Comparison of ENCODE assay signal across 1 cellular context in the genomic region with DNA sequence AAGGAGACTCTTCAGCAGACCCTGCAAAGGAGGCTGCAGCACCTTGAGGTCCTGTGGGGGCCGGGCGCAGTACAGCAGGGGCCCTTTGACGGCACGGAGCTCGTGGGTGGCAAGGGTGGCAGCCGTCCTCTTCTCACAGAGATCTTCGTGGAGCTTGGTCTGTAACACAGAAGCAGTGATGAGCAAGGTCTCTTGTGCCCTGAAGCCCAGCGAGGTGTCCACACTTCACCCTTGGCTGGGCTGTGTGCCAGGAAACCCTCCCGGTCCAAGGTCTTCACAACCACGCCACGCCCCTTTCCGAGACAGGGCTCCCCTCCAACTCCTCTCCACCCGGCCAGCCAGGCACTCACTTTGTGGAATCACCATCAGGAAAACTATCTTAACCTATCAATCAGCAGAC.
TF ChIP-seq lines count a peak whose summit lies in the region.

No MANE protein-coding gene starts in this region.

TF ChIP-seq in HepG2, 621 proteins besides CTCF, POLR2A, EP300 and RAD21 (continued from another document):
- TF ChIP-seq, protein P1, sequence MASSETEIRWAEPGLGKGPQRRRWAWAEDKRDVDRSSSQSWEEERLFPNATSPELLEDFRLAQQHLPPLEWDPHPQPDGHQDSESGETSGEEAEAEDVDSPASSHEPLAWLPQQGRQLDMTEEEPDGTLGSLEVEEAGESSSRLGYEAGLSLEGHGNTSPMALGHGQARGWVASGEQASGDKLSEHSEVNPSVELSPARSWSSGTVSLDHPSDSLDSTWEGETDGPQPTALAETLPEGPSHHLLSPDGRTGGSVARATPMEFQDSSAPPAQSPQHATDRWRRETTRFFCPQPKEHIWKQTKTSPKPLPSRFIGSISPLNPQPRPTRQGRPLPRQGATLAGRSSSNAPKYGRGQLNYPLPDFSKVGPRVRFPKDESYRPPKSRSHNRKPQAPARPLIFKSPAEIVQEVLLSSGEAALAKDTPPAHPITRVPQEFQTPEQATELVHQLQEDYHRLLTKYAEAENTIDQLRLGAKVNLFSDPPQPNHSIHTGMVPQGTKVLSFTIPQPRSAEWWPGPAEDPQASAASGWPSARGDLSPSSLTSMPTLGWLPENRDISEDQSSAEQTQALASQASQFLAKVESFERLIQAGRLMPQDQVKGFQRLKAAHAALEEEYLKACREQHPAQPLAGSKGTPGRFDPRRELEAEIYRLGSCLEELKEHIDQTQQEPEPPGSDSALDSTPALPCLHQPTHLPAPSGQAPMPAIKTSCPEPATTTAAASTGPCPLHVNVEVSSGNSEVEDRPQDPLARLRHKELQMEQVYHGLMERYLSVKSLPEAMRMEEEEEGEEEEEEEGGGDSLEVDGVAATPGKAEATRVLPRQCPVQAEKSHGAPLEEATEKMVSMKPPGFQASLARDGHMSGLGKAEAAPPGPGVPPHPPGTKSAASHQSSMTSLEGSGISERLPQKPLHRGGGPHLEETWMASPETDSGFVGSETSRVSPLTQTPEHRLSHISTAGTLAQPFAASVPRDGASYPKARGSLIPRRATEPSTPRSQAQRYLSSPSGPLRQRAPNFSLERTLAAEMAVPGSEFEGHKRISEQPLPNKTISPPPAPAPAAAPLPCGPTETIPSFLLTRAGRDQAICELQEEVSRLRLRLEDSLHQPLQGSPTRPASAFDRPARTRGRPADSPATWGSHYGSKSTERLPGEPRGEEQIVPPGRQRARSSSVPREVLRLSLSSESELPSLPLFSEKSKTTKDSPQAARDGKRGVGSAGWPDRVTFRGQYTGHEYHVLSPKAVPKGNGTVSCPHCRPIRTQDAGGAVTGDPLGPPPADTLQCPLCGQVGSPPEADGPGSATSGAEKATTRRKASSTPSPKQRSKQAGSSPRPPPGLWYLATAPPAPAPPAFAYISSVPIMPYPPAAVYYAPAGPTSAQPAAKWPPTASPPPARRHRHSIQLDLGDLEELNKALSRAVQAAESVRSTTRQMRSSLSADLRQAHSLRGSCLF (CRISPR knock-in tag; IDR thresholded peaks at IDR 0.05; ENCODE audit: borderline replicate concordance) = no peak
- TF ChIP-seq HOXA3 (CRISPR knock-in tag; IDR thresholded peaks at IDR 0.05) (peak; percentile 23; the same call in 1 of the 2 replicates), KLF9 (CRISPR knock-in tag; IDR thresholded peaks at IDR 0.05; ENCODE audit: low read depth) (0 out of 2 replicates have a peak, but pooled peaks have one; percentile 40), GABPB1 (CRISPR knock-in tag; IDR thresholded peaks at IDR 0.05) (peak; percentile 42), ZBTB7B (CRISPR knock-in tag; IDR thresholded peaks at IDR 0.05) (peak; percentile 32; the same call in 1 of the 2 replicates), AGO2 (optimal IDR thresholded peaks at IDR 0.05; ENCODE audit: low read depth, low read length) (peak; percentile 81), FOXK1 (CRISPR knock-in tag; IDR thresholded peaks at IDR 0.05; ENCODE audit: borderline replicate concordance, low read depth) (0 out of 2 replicates have a peak, but pooled peaks have one; percentile 16), PAXIP1 (CRISPR knock-in tag; conservative IDR thresholded peaks at IDR 0.05) (peak; percentile 60; the same call in 1 of the 2 replicates), ERF (CRISPR knock-in tag; IDR thresholded peaks at IDR 0.05) (no peak), ZNF574 (CRISPR knock-in tag; IDR thresholded peaks at IDR 0.05) (peak; percentile 33; the same call in 1 of the 2 replicates), RBM22 (optimal IDR thresholded peaks at IDR 0.05; ENCODE audit: low read length) (peak; percentile 29), NFIC (IDR thresholded peaks at IDR 0.05; ENCODE audit: low read length) (0 out of 2 replicates have a peak, but pooled peaks have one; percentile 24), SP5 (CRISPR knock-in tag; IDR thresholded peaks at IDR 0.05; ENCODE audit: borderline replicate concordance, low read depth) (peak; percentile 88)
- TF ChIP-seq, protein P2, sequence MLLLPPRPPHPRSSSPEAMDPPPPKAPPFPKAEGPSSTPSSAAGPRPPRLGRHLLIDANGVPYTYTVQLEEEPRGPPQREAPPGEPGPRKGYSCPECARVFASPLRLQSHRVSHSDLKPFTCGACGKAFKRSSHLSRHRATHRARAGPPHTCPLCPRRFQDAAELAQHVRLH (CRISPR knock-in tag; IDR thresholded peaks at IDR 0.05; ENCODE audit: borderline replicate concordance, low read depth) = peak; percentile 41; the same call in 1 of the 2 replicates
- TF ChIP-seq, protein P3, sequence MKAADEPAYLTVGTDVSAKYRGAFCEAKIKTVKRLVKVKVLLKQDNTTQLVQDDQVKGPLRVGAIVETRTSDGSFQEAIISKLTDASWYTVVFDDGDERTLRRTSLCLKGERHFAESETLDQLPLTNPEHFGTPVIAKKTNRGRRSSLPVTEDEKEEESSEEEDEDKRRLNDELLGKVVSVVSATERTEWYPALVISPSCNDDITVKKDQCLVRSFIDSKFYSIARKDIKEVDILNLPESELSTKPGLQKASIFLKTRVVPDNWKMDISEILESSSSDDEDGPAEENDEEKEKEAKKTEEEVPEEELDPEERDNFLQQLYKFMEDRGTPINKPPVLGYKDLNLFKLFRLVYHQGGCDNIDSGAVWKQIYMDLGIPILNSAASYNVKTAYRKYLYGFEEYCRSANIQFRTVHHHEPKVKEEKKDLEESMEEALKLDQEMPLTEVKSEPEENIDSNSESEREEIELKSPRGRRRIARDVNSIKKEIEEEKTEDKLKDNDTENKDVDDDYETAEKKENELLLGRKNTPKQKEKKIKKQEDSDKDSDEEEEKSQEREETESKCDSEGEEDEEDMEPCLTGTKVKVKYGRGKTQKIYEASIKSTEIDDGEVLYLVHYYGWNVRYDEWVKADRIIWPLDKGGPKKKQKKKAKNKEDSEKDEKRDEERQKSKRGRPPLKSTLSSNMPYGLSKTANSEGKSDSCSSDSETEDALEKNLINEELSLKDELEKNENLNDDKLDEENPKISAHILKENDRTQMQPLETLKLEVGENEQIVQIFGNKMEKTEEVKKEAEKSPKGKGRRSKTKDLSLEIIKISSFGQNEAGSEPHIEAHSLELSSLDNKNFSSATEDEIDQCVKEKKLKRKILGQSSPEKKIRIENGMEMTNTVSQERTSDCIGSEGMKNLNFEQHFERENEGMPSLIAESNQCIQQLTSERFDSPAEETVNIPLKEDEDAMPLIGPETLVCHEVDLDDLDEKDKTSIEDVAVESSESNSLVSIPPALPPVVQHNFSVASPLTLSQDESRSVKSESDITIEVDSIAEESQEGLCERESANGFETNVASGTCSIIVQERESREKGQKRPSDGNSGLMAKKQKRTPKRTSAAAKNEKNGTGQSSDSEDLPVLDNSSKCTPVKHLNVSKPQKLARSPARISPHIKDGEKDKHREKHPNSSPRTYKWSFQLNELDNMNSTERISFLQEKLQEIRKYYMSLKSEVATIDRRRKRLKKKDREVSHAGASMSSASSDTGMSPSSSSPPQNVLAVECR (CRISPR knock-in tag; IDR thresholded peaks at IDR 0.05; ENCODE audit: borderline replicate concordance) = peak; percentile 28; the same call in 1 of the 2 replicates
